22 cellular contexts compared by ENCODE assay signal in genomic region chr18:58732471-58732870, GRCh38.
"Had no signal": no experiment of that assay in that cellular context is flagged by ENCODE, and none has a peak within 500 bp of the region (broad histone marks: within the 10 kb centered on the region; RNA-seq: fewer than 3 reads in every experiment).

No MANE protein-coding gene starts in this region.

- FAIRE-seq: HTR-8/SVneo, RCC 7860 had no signal

- H3K4me2 ChIP-seq: SK-N-SH had no signal

- H3K27ac ChIP-seq: HL-60 had no signal

- DNase-seq: Karpas-422, KG1, MM.1S, NCI-H1092 treated with DMSO at 0.1 percent for 48 hours, NCI-H1436, NCI-H187, NCI-H2029, NCI-H2081 treated with DMSO at 0.1 percent for 48 hours, NCI-H2171, NCI-H226, NCI-H446, NCI-H510A, NCI-H524 treated with DMSO at 0.1 percent for 48 hours, NCI-H69, NCI-H774, Right ventricle myocardium superior, RPMI8226, SIG-M5, SK-N-SH had no signal

- H3K9ac ChIP-seq: SK-N-SH had no signal

- H3K9me3 ChIP-seq: SK-N-SH had no signal
